6 cellular contexts compared by ENCODE assay signal in the genomic region with DNA sequence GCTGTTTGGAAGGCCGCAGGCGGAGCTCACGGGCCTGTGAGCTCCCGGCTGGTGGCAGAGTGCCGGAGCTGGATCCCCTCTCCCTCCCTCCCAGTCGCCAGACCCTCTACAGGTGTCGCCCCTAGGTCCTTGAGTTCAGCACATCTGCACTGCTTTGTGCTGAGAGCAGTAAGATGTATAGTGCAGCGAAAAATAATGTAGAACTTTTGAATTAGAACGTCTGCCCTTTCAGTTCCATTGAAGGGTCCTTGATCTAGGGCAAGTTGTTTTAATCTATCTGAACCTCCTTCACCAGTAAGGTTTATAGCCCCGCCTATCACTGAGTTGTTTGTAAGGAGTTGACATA. TPM values are rescaled to one million over a fixed set of nuclear protein-coding genes. Genes with fewer than 3 reads are reported as not detected.
DNase-seq lines count a peak whose midpoint lies in the region; ATAC-seq and TF ChIP-seq lines count a peak whose summit lies in the region.

No MANE protein-coding gene starts in this region.

- peaks cover 8% of the 10 kb centered on the region for H3K36me3 Mint-ChIP-seq in neural progenitor cell

- peaks cover 18% of the 10 kb centered on the region for H3F3A ChIP-seq in neural progenitor cell (ENCODE audit: low read depth)

- H3K4me3 ChIP-seq in brain microvascular endothelial cell (ENCODE audit: low read depth, low read length) (peak overlapping the region; percentile 84), neural progenitor cell (peak overlapping the region; percentile 85)

- H2AFZ ChIP-seq in neural progenitor cell (replicated peaks) = peak overlapping the region; percentile 81

- H3K79me2 ChIP-seq in neural progenitor cell (ENCODE audit: low read depth) = peaks cover 43% of the 10 kb centered on the region

- no peak for TF ChIP-seq CTCF in brain microvascular endothelial cell (IDR thresholded peaks at IDR 0.05; ENCODE audit: low read depth, low read length, missing control alignments)
- no peak for TF ChIP-seq CTCF in neural progenitor cell (IDR thresholded peaks at IDR 0.05)

- H3K4me1 ChIP-seq in neural progenitor cell = peaks cover 12% of the 10 kb centered on the region

- H3K27me3 ChIP-seq in brain microvascular endothelial cell (replicated peaks) (no peaks in the 10 kb centered on the region), neural progenitor cell (no peaks in the 10 kb centered on the region)

- no peaks in the 10 kb centered on the region for H3K9me3 ChIP-seq in neural progenitor cell (ENCODE audit: low read depth)

- H3K4me2 ChIP-seq in neural progenitor cell = peak overlapping the region; percentile 87

- peak overlapping the region; percentile 73 for H3K9ac ChIP-seq in neural progenitor cell

- H3K27ac Mint-ChIP-seq in neural progenitor cell = peak overlapping the region; percentile 4

- DNase-seq in brain microvascular endothelial cell = no peak
- DNase-seq in neural progenitor cell (ENCODE audit: low spot score) = peak; percentile 85
- no peak for DNase-seq in NCI-H524 treated with DMSO at 0.1 percent for 48 hours (lab: John Stamatoyannopoulos, UW)
- DNase-seq in HuH-7.5 (ENCODE audit: low spot score) = no peak

- H3K9me3 Mint-ChIP-seq in neural progenitor cell = no peaks in the 10 kb centered on the region

- H3K4me1 Mint-ChIP-seq in neural progenitor cell = peaks cover 16% of the 10 kb centered on the region

- ATAC-seq in GM18909 (IDR thresholded peaks at IDR 0.05; ENCODE audit: poor library complexity, unreplicated experiment) (peak; percentile 71), HG03135 (IDR thresholded peaks at IDR 0.05; ENCODE audit: unreplicated experiment) (peak; percentile 66)

- H4K20me1 ChIP-seq in neural progenitor cell (ENCODE audit: low read depth) = no peaks in the 10 kb centered on the region

- peak overlapping the region; percentile 98 for H3K4me3 Mint-ChIP-seq in neural progenitor cell

- H3K27me3 Mint-ChIP-seq in neural progenitor cell (ENCODE audit: insufficient read depth, low read depth) = no peaks in the 10 kb centered on the region

- H3K36me3 ChIP-seq in brain microvascular endothelial cell (replicated peaks) = peaks cover 12% of the 10 kb centered on the region
- H3K36me3 ChIP-seq in neural progenitor cell = peaks cover 11% of the 10 kb centered on the region

- in situ Hi-C loops in brain microvascular endothelial cell (cut with HindIII; ENCODE audit: low pct_ligation_motif_present, low sequenced_read_pairs) = no loop called here

- H3K27ac ChIP-seq in brain microvascular endothelial cell (peak overlapping the region; percentile 75), neural progenitor cell (peak overlapping the region; percentile 22)

RNA-seq across cellular contexts. Expression of gene ANKRD49, which starts 0.4 kb away (rescaled TPM):
- total RNA-seq in neural progenitor cell (ENCODE audit: low replicate concordance) = 14.4 and 18.9 TPM in 2 replicates

RNA-seq across cellular contexts. Expression of gene MRE11, which starts 0.5 kb away (rescaled TPM):
- 31.8 and 48.9 TPM in 2 replicates for total RNA-seq in neural progenitor cell (ENCODE audit: low replicate concordance)

RNA-seq across cellular contexts. Expression of gene C11orf97, which starts 18.1 kb away (rescaled TPM):
- total RNA-seq in neural progenitor cell (ENCODE audit: low replicate concordance) = not detected in 2 replicates

RNA-seq across cellular contexts. Expression of gene FUT4, which starts 49.5 kb away (rescaled TPM):
- 2.4 and 2.7 TPM in 2 replicates for total RNA-seq in neural progenitor cell (ENCODE audit: low replicate concordance)
